Comparison of ENCODE assay signal across 9 cellular contexts in the genomic region with DNA sequence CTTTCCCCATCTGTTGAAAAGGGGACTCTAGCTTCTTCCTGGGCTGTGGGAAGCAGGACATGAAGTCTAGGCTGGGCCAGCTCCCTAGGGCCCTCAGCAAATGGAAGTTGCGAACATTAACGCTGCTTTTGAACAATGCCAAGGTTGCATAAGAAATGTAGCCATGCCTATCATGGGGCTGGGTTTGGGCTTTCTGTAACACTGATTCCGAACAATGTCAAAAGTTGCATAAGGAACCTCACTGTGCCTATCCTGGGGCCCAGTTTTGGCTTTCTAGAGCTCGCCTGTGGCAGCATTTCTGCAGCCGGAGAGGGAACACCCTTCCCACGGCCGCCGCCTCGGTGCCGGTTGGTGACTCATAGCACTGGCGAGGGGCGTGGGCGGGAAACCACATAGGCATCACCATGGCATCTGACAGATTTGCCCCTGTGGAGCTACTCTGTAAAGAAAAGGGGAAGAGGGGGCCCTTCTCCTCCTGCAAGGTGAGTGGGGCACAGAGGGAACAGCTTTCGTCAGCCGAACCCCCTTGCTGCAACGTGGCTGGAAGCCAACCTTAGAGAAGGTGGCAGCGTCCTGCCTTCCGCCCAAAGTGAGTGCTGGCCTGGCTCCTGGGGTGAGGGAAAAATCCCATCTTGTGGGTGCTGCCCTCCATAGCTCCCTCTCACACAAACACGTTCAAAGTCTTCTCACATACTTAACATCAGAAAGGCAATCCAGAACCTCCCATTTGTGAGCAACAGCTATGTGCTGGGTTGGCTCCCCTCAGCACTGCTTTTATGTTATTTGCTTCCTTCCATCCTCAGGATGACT. TPM values are rescaled to one million over a fixed set of nuclear protein-coding genes. Genes with fewer than 3 reads are reported as not detected.
DNase-seq lines count a peak whose midpoint lies in the region; TF ChIP-seq lines count a peak whose summit lies in the region.
"Had no signal": no experiment of that assay in that cellular context is flagged by ENCODE, and none has a peak within 500 bp of the region (broad histone marks: within the 10 kb centered on the region; RNA-seq: fewer than 3 reads in every experiment).

No MANE protein-coding gene starts in this region.

- in situ Hi-C loops in G401 (cut with HindIII; ENCODE audit: low sequenced_read_pairs), result no loop called here

- CTCF ChIA-PET in activated CD4-positive, alpha-beta T cell treated with anti-CD3 and anti-CD28 coated beads, Interleukin-2, amount 10 ng/mL, durations not matched to agents 7 days and 5 days (lab: Charles Lee), result interaction anchor here (1.0 to 1.8 kb wide), 4 partner anchors 10 to 207 kb away, joined by 3 to 5 read pairs (median 4); no protein-coding TSS in a partner anchor

- no peaks in the 10 kb centered on the region for H3K27me3 ChIP-seq in hepatocyte
- H3K27me3 ChIP-seq: cardiac muscle cell had no signal

- H2AFZ ChIP-seq in hepatocyte, result no peak overlapping the region

- POLR2A ChIA-PET in activated CD4-positive, alpha-beta T cell treated with anti-CD3 and anti-CD28 coated beads, Interleukin-2, amount 10 ng/mL, durations not matched to agents 7 days and 5 days (lab: Charles Lee), result no interaction called here

- no peaks in the 10 kb centered on the region for H3K9me3 ChIP-seq in hepatocyte (ENCODE audit: low read depth)

- no peaks in the 10 kb centered on the region for H3K4me1 ChIP-seq in hepatocyte (ENCODE audit: insufficient read depth)

- peak overlapping the region; percentile 55 for H3K4me3 Mint-ChIP-seq in activated CD4-positive, alpha-beta T cell treated with anti-CD3 and anti-CD28 coated beads, Interleukin-2, amount 10 ng/mL, durations not matched to agents 7 days and 5 days

- no peaks in the 10 kb centered on the region for H3K36me3 ChIP-seq in hepatocyte (replicated peaks; ENCODE audit: insufficient read depth, low read depth)
- H3K36me3 ChIP-seq: cardiac muscle cell had no signal

- H3K27ac ChIP-seq in hepatocyte, result no peak overlapping the region
- H3K27ac ChIP-seq: cardiac muscle cell had no signal

- H3K4me3 ChIP-seq in AG09309 (ENCODE audit: control insufficient read depth, low read depth, low read length), result no peak overlapping the region
- H3K4me3 ChIP-seq in Jurkat, Clone E6-1 (ENCODE audit: low read length), result peak overlapping the region; percentile 31
- no peak overlapping the region for H3K4me3 ChIP-seq in retinal pigment epithelial cell (ENCODE audit: low read length)
- H3K4me3 ChIP-seq in hepatocyte, result no peak overlapping the region
- H3K4me3 ChIP-seq: cardiac muscle cell had no signal

- WGBS in hepatocyte (ENCODE audit: low lambda C conversion rate, missing lambda C conversion rate), result 82% methylated on average over 19 of the region's 19 CpGs

- no peaks in the 10 kb centered on the region for H3K9me2 ChIP-seq in hepatocyte (replicated peaks; ENCODE audit: insufficient read depth)

- TF ChIP-seq CTCF in AG09309 (IDR thresholded peaks at IDR 0.05; ENCODE audit: control insufficient read depth, insufficient read depth, low read depth, low read length, missing control alignments) (no peak), retinal pigment epithelial cell (conservative IDR thresholded peaks at IDR 0.05; ENCODE audit: low read depth, low read length) (no peak), hepatocyte (IDR thresholded peaks at IDR 0.05; ENCODE audit: poor library complexity) (no peak)

- H3K36me3 Mint-ChIP-seq in activated CD4-positive, alpha-beta T cell treated with anti-CD3 and anti-CD28 coated beads, Interleukin-2, amount 10 ng/mL, durations not matched to agents 7 days and 5 days (ENCODE audit: low read depth), result no peaks in the 10 kb centered on the region

- H4K20me1 ChIP-seq in hepatocyte (ENCODE audit: insufficient read depth, poor library complexity, severe bottlenecking), result no peaks in the 10 kb centered on the region

- DNase-seq in AG09309 (ENCODE audit: low read depth) (peak; percentile 3), cerebellum (ENCODE audit: low spot score) (peak; percentile 69), retinal pigment epithelial cell (ENCODE audit: low read depth) (peak; percentile 52), COR-L47 (lab: John Stamatoyannopoulos, UW) (no peak), G401 (ENCODE audit: low spot score) (no peak), hepatocyte (ENCODE audit: low spot score) (no peak)
- peak; percentile 65 for DNase-seq in Jurkat, Clone E6-1 (ENCODE audit: low read depth, low spot score)
- DNase-seq in activated CD4-positive, alpha-beta T cell treated with anti-CD3 and anti-CD28 coated beads, Interleukin-2, amount 10 ng/mL, durations not matched to agents 7 days and 5 days, result peak; percentile 65

- H3K4me2 ChIP-seq in hepatocyte, result no peak overlapping the region

- no peaks in the 10 kb centered on the region for H3K79me2 ChIP-seq in hepatocyte

- H3K9me3 Mint-ChIP-seq in activated CD4-positive, alpha-beta T cell treated with anti-CD3 and anti-CD28 coated beads, Interleukin-2, amount 10 ng/mL, durations not matched to agents 7 days and 5 days, result no peaks in the 10 kb centered on the region

- H3K27me3 Mint-ChIP-seq in activated CD4-positive, alpha-beta T cell treated with anti-CD3 and anti-CD28 coated beads, Interleukin-2, amount 10 ng/mL, durations not matched to agents 7 days and 5 days, result no peaks in the 10 kb centered on the region

- peaks cover 55% of the 10 kb centered on the region for H3K4me1 Mint-ChIP-seq in activated CD4-positive, alpha-beta T cell treated with anti-CD3 and anti-CD28 coated beads, Interleukin-2, amount 10 ng/mL, durations not matched to agents 7 days and 5 days

- peak overlapping the region; percentile 90 for H3K27ac Mint-ChIP-seq in activated CD4-positive, alpha-beta T cell treated with anti-CD3 and anti-CD28 coated beads, Interleukin-2, amount 10 ng/mL, durations not matched to agents 7 days and 5 days

RNA-seq across cellular contexts. Expression of gene ATP2B2, which starts 46.6 kb away (rescaled TPM):
- 0.53 TPM for polyA plus RNA-seq in Jurkat, Clone E6-1 (2012; ENCODE audit: insufficient read depth, insufficient read length)
- total RNA-seq in activated CD4-positive, alpha-beta T cell treated with anti-CD3 and anti-CD28 coated beads, Interleukin-2, amount 10 ng/mL, durations not matched to agents 7 days and 5 days, result not detected
- total RNA-seq in cerebellum (72.1 TPM), hepatocyte (1.8 and 1.9 TPM in 2 replicates)
- total RNA-seq in G401 (2014; rRNA removed; shearing (Covaris generic)), result not detected in 2 replicates
- 0.66 and 0.75 TPM in 2 replicates for polyA plus RNA-seq in hepatocyte

Comparison
In these comparisons a context has a peak if more than half of its experiments do, and no peak if none do; other contexts are left out.
1. DNase-seq: peak in AG09309 (single experiment), Jurkat, Clone E6-1 (single experiment), activated CD4-positive, alpha-beta T cell treated with anti-CD3 and anti-CD28 coated beads, Interleukin-2, amount 10 ng/mL, durations not matched to agents 7 days and 5 days (single experiment), cerebellum (single experiment) and retinal pigment epithelial cell (single experiment); none in COR-L47 (single experiment), G401 (single experiment) and hepatocyte (single experiment).
2. RNA of gene ATP2B2, which starts 46.6 kb away (total RNA-seq): 72.1 TPM in cerebellum (single experiment); 1.8 to 1.9 TPM in hepatocyte, not detected in activated CD4-positive, alpha-beta T cell treated with anti-CD3 and anti-CD28 coated beads, Interleukin-2, amount 10 ng/mL, durations not matched to agents 7 days and 5 days and not detected in G401; every median in the first group is over 10 times any median in the second.